In genomic region chr9:27333241-27334052, GRCh38 we compare ENCODE assay signal across 8 cellular contexts. TPM values are rescaled to one million over a fixed set of nuclear protein-coding genes. Genes with fewer than 3 reads are reported as not detected.
DNase-seq lines count a peak whose midpoint lies in the region; ATAC-seq and TF ChIP-seq lines count a peak whose summit lies in the region.

No MANE protein-coding gene starts in this region.

- no peak overlapping the region for H2BK5ac ChIP-seq in neuronal stem cell (ENCODE audit: low read length)

- H3K79me1 ChIP-seq in neuronal stem cell (ENCODE audit: low read depth, low read length): peaks cover 5% of the 10 kb centered on the region

- DNase-seq in DMS114 treated with DMSO at 0.1 percent for 48 hours (lab: John Stamatoyannopoulos, UW; ENCODE audit: unreplicated experiment) (peak; percentile 37), HUDEP-2 (lab: John Stamatoyannopoulos, UW; ENCODE audit: unreplicated experiment in 76 of 76) (peak in 61 of 76 experiments; percentile 5 to 77 (median 39)), fibroblast of pulmonary artery (ENCODE audit: low read depth) (peak; percentile 88), neuronal stem cell (ENCODE audit: low spot score) (peak; percentile 89), upper lobe of right lung (no peak)
- DNase-seq in activated T-helper 1 cell treated with anti-CD3 and anti-CD28 coated beads, Interleukin-12 subunit alpha, Interleukin-12 subunit beta, Interleukin-2, Interleukin-4 antibody, amounts not matched to agents 30 ng/mL and 10 ng/mL and 1 ng/mL, durations not matched to agents 14 hours and 24 hours and 36 hours (ENCODE audit: low spot score): peak; percentile 37

- ATAC-seq in GM21367 (IDR thresholded peaks at IDR 0.05; ENCODE audit: unreplicated experiment) (peak; percentile 75), upper lobe of right lung (peak; percentile 86)

- H3K18ac ChIP-seq in neuronal stem cell (ENCODE audit: low read length): no peak overlapping the region

- no CpG with 5 or more reads among the region's 7 CpGs for WGBS in neuronal stem cell (ENCODE audit: extremely low coverage in 2 of 2, insufficient read length in 2 of 2, insufficient replicate concordance in 1 of 2), 2 donors

- intact Hi-C loops in activated T-helper 1 cell treated with anti-CD3 and anti-CD28 coated beads, Interleukin-12 subunit alpha, Interleukin-12 subunit beta, Interleukin-2, Interleukin-4 antibody, amounts not matched to agents 30 ng/mL and 10 ng/mL and 1 ng/mL, durations not matched to agents 14 hours and 24 hours and 36 hours (cut with micrococcal nuclease): loop anchor here (1.0 to 5.0 kb wide), 6 partner anchors 33 to 739 kb away; partner anchors contain the start of gene MOB3B
- intact Hi-C loops in upper lobe of right lung (cut with DNase I): no loop called here

- no peak overlapping the region for H3K14ac ChIP-seq in neuronal stem cell (ENCODE audit: low read length)

- H3K36me3 ChIP-seq in OCI-LY1 (ENCODE audit: insufficient read depth, low read length) (no peaks in the 10 kb centered on the region), neuronal stem cell (replicated peaks in 1 of 2; ENCODE audit: control insufficient read depth in 2 of 2, insufficient read depth in 2 of 2, low read length in 2 of 2) (peaks cover 4 to 38% of the 10 kb centered on the region in 2 donors), upper lobe of right lung (peaks cover 7% of the 10 kb centered on the region)

- no peak overlapping the region for H2BK12ac ChIP-seq in neuronal stem cell (ENCODE audit: low read length)

- H2AK5ac ChIP-seq in neuronal stem cell (ENCODE audit: low read depth, low read length): no peak overlapping the region

- H2BK120ac ChIP-seq in neuronal stem cell (ENCODE audit: low read depth, low read length): no peak overlapping the region

- no peak overlapping the region for H4K8ac ChIP-seq in neuronal stem cell (ENCODE audit: low read depth, low read length)

- no peaks in the 10 kb centered on the region for H3K9me3 Mint-ChIP-seq in activated T-helper 1 cell treated with anti-CD3 and anti-CD28 coated beads, Interleukin-12 subunit alpha, Interleukin-12 subunit beta, Interleukin-2, Interleukin-4 antibody, amounts not matched to agents 30 ng/mL and 10 ng/mL and 1 ng/mL, durations not matched to agents 14 hours and 24 hours and 36 hours

- H3K4me3 Mint-ChIP-seq in activated T-helper 1 cell treated with anti-CD3 and anti-CD28 coated beads, Interleukin-12 subunit alpha, Interleukin-12 subunit beta, Interleukin-2, Interleukin-4 antibody, amounts not matched to agents 30 ng/mL and 10 ng/mL and 1 ng/mL, durations not matched to agents 14 hours and 24 hours and 36 hours: no peak overlapping the region

- H3K4me1 Mint-ChIP-seq in activated T-helper 1 cell treated with anti-CD3 and anti-CD28 coated beads, Interleukin-12 subunit alpha, Interleukin-12 subunit beta, Interleukin-2, Interleukin-4 antibody, amounts not matched to agents 30 ng/mL and 10 ng/mL and 1 ng/mL, durations not matched to agents 14 hours and 24 hours and 36 hours (ENCODE audit: low read depth): peaks cover 10% of the 10 kb centered on the region

- H3K4me1 ChIP-seq in OCI-LY1 (ENCODE audit: insufficient read depth, low read length, severe bottlenecking) (no peaks in the 10 kb centered on the region), neuronal stem cell (ENCODE audit: control insufficient read depth in 2 of 2, insufficient read depth in 1 of 2, low read depth in 1 of 2, low read length in 2 of 2) (peaks cover 5 to 12% of the 10 kb centered on the region in 2 donors), upper lobe of right lung (peaks cover 14% of the 10 kb centered on the region)

- H2AFZ ChIP-seq in OCI-LY1 (ENCODE audit: low read length) (no peak overlapping the region), neuronal stem cell (ENCODE audit: low read length) (peak overlapping the region; percentile 59)

- no peaks in the 10 kb centered on the region for H3F3A ChIP-seq in OCI-LY1 (ENCODE audit: insufficient read depth, low read length)

- no peak overlapping the region for H3K9ac ChIP-seq in OCI-LY1 (ENCODE audit: low read length)
- no peak overlapping the region for H3K9ac ChIP-seq in neuronal stem cell (ENCODE audit: low read depth, low read length, poor library complexity)

- H3K23ac ChIP-seq in neuronal stem cell (ENCODE audit: low read depth, low read length, poor library complexity): no peak overlapping the region

- H3K36me3 Mint-ChIP-seq in activated T-helper 1 cell treated with anti-CD3 and anti-CD28 coated beads, Interleukin-12 subunit alpha, Interleukin-12 subunit beta, Interleukin-2, Interleukin-4 antibody, amounts not matched to agents 30 ng/mL and 10 ng/mL and 1 ng/mL, durations not matched to agents 14 hours and 24 hours and 36 hours (ENCODE audit: low read depth): no peaks in the 10 kb centered on the region

- no peak overlapping the region for H4K91ac ChIP-seq in neuronal stem cell (ENCODE audit: low read depth, low read length, poor library complexity)

- H3K27me3 ChIP-seq in OCI-LY1 (ENCODE audit: insufficient read depth, low read length) (no peaks in the 10 kb centered on the region; the same call in 1 of the 2 replicates), neuronal stem cell (ENCODE audit: control insufficient read depth in 3 of 3, insufficient read depth in 3 of 3, low read depth in 1 of 3, low read length in 3 of 3) (no peaks in the 10 kb centered on the region), upper lobe of right lung (no peaks in the 10 kb centered on the region)

- H3K27ac ChIP-seq in OCI-LY1 (ENCODE audit: low read depth, low read length, poor library complexity, severe bottlenecking) (no peak overlapping the region), neuronal stem cell (replicated peaks; ENCODE audit: low read length) (peak overlapping the region; percentile 69), upper lobe of right lung (no peak overlapping the region)

- H3K9me2 ChIP-seq in OCI-LY1 (ENCODE audit: low read depth, low read length): no peaks in the 10 kb centered on the region

- TF ChIP-seq CTCF in OCI-LY1 (IDR thresholded peaks at IDR 0.05; ENCODE audit: low read length): peak; percentile 75
- peak; percentile 83 for TF ChIP-seq CTCF in fibroblast of pulmonary artery (IDR thresholded peaks at IDR 0.05; ENCODE audit: low read length, missing control alignments)
- peak; percentile 93 for TF ChIP-seq CTCF in upper lobe of right lung (IDR thresholded peaks at IDR 0.05)

- no peak overlapping the region for H3K27ac Mint-ChIP-seq in activated T-helper 1 cell treated with anti-CD3 and anti-CD28 coated beads, Interleukin-12 subunit alpha, Interleukin-12 subunit beta, Interleukin-2, Interleukin-4 antibody, amounts not matched to agents 30 ng/mL and 10 ng/mL and 1 ng/mL, durations not matched to agents 14 hours and 24 hours and 36 hours

- H3K79me2 ChIP-seq in OCI-LY1 (ENCODE audit: insufficient read depth, low read length): no peaks in the 10 kb centered on the region

- no peak overlapping the region for H2BK15ac ChIP-seq in neuronal stem cell (ENCODE audit: low read length)

- peaks cover 8% of the 10 kb centered on the region for H3K27me3 Mint-ChIP-seq in activated T-helper 1 cell treated with anti-CD3 and anti-CD28 coated beads, Interleukin-12 subunit alpha, Interleukin-12 subunit beta, Interleukin-2, Interleukin-4 antibody, amounts not matched to agents 30 ng/mL and 10 ng/mL and 1 ng/mL, durations not matched to agents 14 hours and 24 hours and 36 hours (ENCODE audit: insufficient read depth)

- H3K4me3 ChIP-seq in OCI-LY1 (ENCODE audit: low read depth, low read length, poor library complexity, severe bottlenecking) (no peak overlapping the region), fibroblast of pulmonary artery (replicated peaks; ENCODE audit: low read depth, low read length) (no peak overlapping the region), neuronal stem cell (ENCODE audit: low read length in 2 of 2) (no peak overlapping the region), upper lobe of right lung (no peak overlapping the region)

- H3K4me2 ChIP-seq in OCI-LY1 (ENCODE audit: low read length) (no peak overlapping the region), neuronal stem cell (ENCODE audit: insufficient read depth, low read length, poor library complexity, severe bottlenecking) (no peak overlapping the region)

- no peaks in the 10 kb centered on the region for H4K20me1 ChIP-seq in OCI-LY1 (ENCODE audit: insufficient read depth, low read length)

- no peak overlapping the region for H3K4ac ChIP-seq in neuronal stem cell (ENCODE audit: low read length)

- H3K9me3 ChIP-seq in OCI-LY1 (ENCODE audit: low read length) (no peaks in the 10 kb centered on the region), neuronal stem cell (replicated peaks in 1 of 2; ENCODE audit: control insufficient read depth in 2 of 2, insufficient read depth in 1 of 2, low read depth in 1 of 2, low read length in 2 of 2) (peaks cover 3 to 12% of the 10 kb centered on the region in 2 donors), upper lobe of right lung (no peaks in the 10 kb centered on the region)

RNA-seq across cellular contexts. Expression of gene EQTN, which starts 36.5 kb away (rescaled TPM):
- total RNA-seq in activated T-helper 1 cell treated with anti-CD3 and anti-CD28 coated beads, Interleukin-12 subunit alpha, Interleukin-12 subunit beta, Interleukin-2, Interleukin-4 antibody, amounts not matched to agents 30 ng/mL and 10 ng/mL and 1 ng/mL, durations not matched to agents 14 hours and 24 hours and 36 hours: not detected in 2 replicates
- polyA plus RNA-seq in neuronal stem cell (2013, experiment 1 of 2): 0.22 TPM
- 0.43 TPM for polyA plus RNA-seq in neuronal stem cell (2013, experiment 2 of 2)
- not detected for total RNA-seq in upper lobe of right lung
